Comparison of ENCODE assay signal across 20 cellular contexts in the genomic region with DNA sequence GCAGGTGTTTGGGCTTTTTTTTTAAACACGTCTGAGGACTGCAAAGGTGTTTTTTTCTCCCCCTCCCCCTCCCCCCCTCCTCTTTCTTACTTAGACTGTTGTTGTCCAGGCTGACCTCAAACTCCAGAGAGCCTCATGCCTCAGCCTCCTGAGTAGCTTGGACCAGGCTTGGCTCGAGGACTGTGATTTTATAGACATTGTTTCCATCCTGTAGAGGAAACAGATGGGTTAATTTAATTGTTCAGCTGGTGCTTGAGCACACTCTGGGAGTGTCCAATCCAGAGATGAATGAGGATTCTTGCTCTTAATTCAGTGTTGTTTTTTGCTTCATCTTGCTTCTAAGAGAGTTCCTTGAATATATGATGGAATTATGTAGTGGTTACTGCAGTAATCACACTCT. TPM values are rescaled to one million over a fixed set of nuclear protein-coding genes. Genes with fewer than 3 reads are reported as not detected.
A peak's percentile ranks its signal among the peaks of the same experiment; 100 is the strongest.
DNase-seq lines count a peak whose midpoint lies in the region; ATAC-seq and TF ChIP-seq lines count a peak whose summit lies in the region.
"Had no signal": no experiment of that assay in that cellular context is flagged by ENCODE, and none has a peak within 500 bp of the region (broad histone marks: within the 10 kb centered on the region; RNA-seq: fewer than 3 reads in every experiment).

No MANE protein-coding gene starts in this region.

- peak overlapping the region; percentile 25 for H3K4me3 Mint-ChIP-seq in CD4-positive, alpha-beta T cell
- H3K4me3 Mint-ChIP-seq: activated B cell treated with CpG ODN at 0.5 μM for 24 hours; dendritic cell treated with granulocyte-macrophage colony-stimulating factor and Interleukin-4, amounts not matched to agents 40 ng/mL and 50 ng/mL, for 4 days; neural progenitor cell had no signal

- H2AFZ ChIP-seq in osteoblast (ENCODE audit: low read length): no peak overlapping the region
- H2AFZ ChIP-seq: neural progenitor cell had no signal

- H3K36me3 ChIP-seq in Panc1 (ENCODE audit: control insufficient read depth, insufficient read depth, low read length) (no peaks in the 10 kb centered on the region), mucosa of descending colon (ENCODE audit: low read depth) (no peaks in the 10 kb centered on the region), osteoblast (ENCODE audit: insufficient read depth, low read length) (no peaks in the 10 kb centered on the region)
- H3K36me3 ChIP-seq: neural progenitor cell, upper lobe of right lung had no signal

- no peak overlapping the region for H3K4me2 ChIP-seq in osteoblast (ENCODE audit: insufficient read depth, low read length)
- H3K4me2 ChIP-seq: neural progenitor cell had no signal

- DNase-seq in NCI-H82 (lab: John Stamatoyannopoulos, UW) (peak; percentile 16), NCI-H82 treated with DMSO at 0.1 percent for 48 hours (lab: John Stamatoyannopoulos, UW; ENCODE audit: unreplicated experiment) (no peak), Panc1 (ENCODE audit: low read depth, low spot score) (no peak), mucosa of descending colon (no peak), DMS53 treated with DMSO at 0.1 percent for 48 hours (lab: John Stamatoyannopoulos, UW; ENCODE audit: unreplicated experiment) (no peak), osteoblast (ENCODE audit: insufficient read length, low spot score, missing footprints) (no peak), DMS79 treated with DMSO at 0.1 percent for 48 hours (lab: John Stamatoyannopoulos, UW) (no peak)
- no peak for DNase-seq in CD4-positive, alpha-beta T cell
- DNase-seq: ACHN; activated B cell treated with CpG ODN at 0.5 μM for 24 hours; activated naive CD4-positive, alpha-beta T cell treated with anti-CD3 and anti-CD28 coated beads, Interleukin-2, amount 50 U/mL, for 16 hours; EL; erythroblast; NCI-H2029 treated with DMSO at 0.1 percent for 48 hours; retina; stimulated activated naive CD4-positive, alpha-beta T cell; upper lobe of right lung had no signal

- peaks cover 82% of the 10 kb centered on the region for H3K4me1 Mint-ChIP-seq in CD4-positive, alpha-beta T cell (ENCODE audit: low read depth)

- intact Hi-C loops in CD4-positive, alpha-beta T cell (cut with DNase I, micrococcal nuclease): loop anchor here in 1 of 2 experiments (5.0 kb wide), 2 partner anchors 40 kb away; partner anchors contain the start of gene RASSF3
- intact Hi-C loops in Panc1 (cut with micrococcal nuclease; ENCODE audit: unreplicated experiment) (no loop called here), mucosa of descending colon (cut with DNase I, micrococcal nuclease) (no loop called here)

- POLR2A ChIA-PET in CD4-positive, alpha-beta T cell (lab: Charles Lee): interaction anchor here (1.3 to 2.1 kb wide), 2 partner anchors 8 to 17 kb away, joined by 3 to 8 read pairs; no protein-coding TSS in a partner anchor
- POLR2A ChIA-PET in Panc1 (lab: Charles Lee): no interaction called here

- no peak for ATAC-seq in CD4-positive, alpha-beta T cell (ENCODE audit: poor library complexity)
- ATAC-seq in Panc1 (no peak), mucosa of descending colon (peak; percentile 13)
- ATAC-seq: upper lobe of right lung had no signal

- CTCF ChIA-PET in CD4-positive, alpha-beta T cell (lab: Charles Lee): interaction anchor here (1.0 to 2.1 kb wide), 2 partner anchors 9 to 46 kb away, joined by 3 to 7 read pairs; no protein-coding TSS in a partner anchor
- CTCF ChIA-PET in Panc1 (lab: Charles Lee): no interaction called here

- in situ Hi-C loops in Panc1 (cut with HindIII; ENCODE audit: low pct_unique_long_range_greater_than_20kb, low sequenced_read_pairs): no loop called here

- peaks cover 37% of the 10 kb centered on the region for H3K79me2 ChIP-seq in osteoblast (ENCODE audit: insufficient read depth, low read length)

- H3K4me1 ChIP-seq in Panc1 (ENCODE audit: control insufficient read depth, insufficient read depth, low read length): peaks cover 60% of the 10 kb centered on the region
- peaks cover 21% of the 10 kb centered on the region for H3K4me1 ChIP-seq in mucosa of descending colon (ENCODE audit: low read depth)
- peaks cover 9% of the 10 kb centered on the region for H3K4me1 ChIP-seq in osteoblast (ENCODE audit: insufficient read depth, low read length)
- H3K4me1 ChIP-seq: neural progenitor cell had no signal

- H3K4me3 ChIP-seq in Panc1 (ENCODE audit: low read depth in 2 of 2, low read length in 2 of 2): no peak overlapping the region
- no peak overlapping the region for H3K4me3 ChIP-seq in mucosa of descending colon
- H3K4me3 ChIP-seq in osteoblast (ENCODE audit: insufficient read depth, low read length): no peak overlapping the region
- H3K4me3 ChIP-seq: HAP-1, neural progenitor cell, upper lobe of right lung had no signal

- H3K27me3 ChIP-seq in CD4-positive, alpha-beta T cell (ENCODE audit: control insufficient read depth, insufficient read depth, low read length): no peaks in the 10 kb centered on the region
- H3K27me3 ChIP-seq in Panc1 (ENCODE audit: control insufficient read depth, insufficient read depth, low read length) (no peaks in the 10 kb centered on the region), osteoblast (ENCODE audit: insufficient read depth, low read length) (no peaks in the 10 kb centered on the region)
- H3K27me3 ChIP-seq: neural progenitor cell, upper lobe of right lung had no signal

- H3K27ac ChIP-seq in CD4-positive, alpha-beta T cell (ENCODE audit: low read depth, low read length): peak overlapping the region; percentile 44
- H3K27ac ChIP-seq in Panc1 (ENCODE audit: low read length): peak overlapping the region; percentile 81
- H3K27ac ChIP-seq in osteoblast (ENCODE audit: low read depth, low read length): no peak overlapping the region
- H3K27ac ChIP-seq: neural progenitor cell, upper lobe of right lung had no signal

- H4K20me1 ChIP-seq in osteoblast (ENCODE audit: insufficient read depth, low read length): peaks cover 2% of the 10 kb centered on the region

- H3K27ac Mint-ChIP-seq in CD4-positive, alpha-beta T cell: peak overlapping the region; percentile 48
- H3K27ac Mint-ChIP-seq: dendritic cell treated with granulocyte-macrophage colony-stimulating factor and Interleukin-4, amounts not matched to agents 40 ng/mL and 50 ng/mL, for 4 days; neural progenitor cell had no signal

- no peaks in the 10 kb centered on the region for H3K27me3 Mint-ChIP-seq in CD4-positive, alpha-beta T cell
- H3K27me3 Mint-ChIP-seq: activated B cell treated with CpG ODN at 0.5 μM for 24 hours; dendritic cell treated with granulocyte-macrophage colony-stimulating factor and Interleukin-4, amounts not matched to agents 40 ng/mL and 50 ng/mL, for 4 days had no signal

- no peak for TF ChIP-seq CTCF in CD4-positive, alpha-beta T cell (IDR thresholded peaks at IDR 0.05)
- TF ChIP-seq CTCF in Panc1 (IDR thresholded peaks at IDR 0.05) (no peak), mucosa of descending colon (IDR thresholded peaks at IDR 0.05) (no peak), osteoblast (IDR thresholded peaks at IDR 0.05; ENCODE audit: extremely low read depth, low read depth, low read length) (no peak)

- BruUV-seq in Panc1 (replicated peaks; lab: Mats Ljungman, UMichigan): no TSS peak

- peaks cover 66% of the 10 kb centered on the region for H3K36me3 Mint-ChIP-seq in CD4-positive, alpha-beta T cell (ENCODE audit: low read depth)

- no peaks in the 10 kb centered on the region for H3K9me3 ChIP-seq in CD4-positive, alpha-beta T cell (ENCODE audit: control insufficient read depth, low read length)
- H3K9me3 ChIP-seq in Panc1 (ENCODE audit: control insufficient read depth, insufficient read depth, low read depth, low read length): no peaks in the 10 kb centered on the region
- no peaks in the 10 kb centered on the region for H3K9me3 ChIP-seq in mucosa of descending colon
- H3K9me3 ChIP-seq in osteoblast (ENCODE audit: low read depth, low read length): no peaks in the 10 kb centered on the region
- H3K9me3 ChIP-seq: HAP-1, upper lobe of right lung had no signal

- no peaks in the 10 kb centered on the region for H3K9me3 Mint-ChIP-seq in CD4-positive, alpha-beta T cell
- H3K9me3 Mint-ChIP-seq: activated B cell treated with CpG ODN at 0.5 μM for 24 hours; dendritic cell treated with granulocyte-macrophage colony-stimulating factor and Interleukin-4, amounts not matched to agents 40 ng/mL and 50 ng/mL, for 4 days; neural progenitor cell had no signal

RNA-seq across cellular contexts. Expression of gene RASSF3, which starts 42.1 kb away (rescaled TPM):
- 100 to 1,000 TPM; 118 to 127 TPM for total RNA-seq in CD4-positive, alpha-beta T cell
- total RNA-seq in Panc1 (2021; ENCODE audit: unreplicated experiment): 107 TPM
- polyA plus RNA-seq in Panc1 (2012; ENCODE audit: insufficient read length): 42.2 TPM
- 100 to 1,000 TPM in 1 of 3 donors, 10 to 100 TPM in 2; 88.0 to 331 (median 90.2) TPM for total RNA-seq in mucosa of descending colon
- total RNA-seq in osteoblast: 12.7 and 13.8 TPM in 2 replicates
